ENCODE assay signal across 34 cellular contexts in genomic region chr6:126842769-126843168, GRCh38.
"Had no signal": no experiment of that assay in that cellular context is flagged by ENCODE, and none has a peak within 500 bp of the region (broad histone marks: within the 10 kb centered on the region; RNA-seq: fewer than 3 reads in every experiment).

No MANE protein-coding gene starts in this region.

- H3K27me3 ChIP-seq: adrenal gland, ascending aorta, body of pancreas, brain microvascular endothelial cell, breast epithelium, cardiac muscle cell had no signal

- DNase-seq: activated effector memory CD4-positive, alpha-beta T cell treated with anti-CD3 and anti-CD28 coated beads, Interleukin-2, amount 50 U/mL, for 16 hours; activated effector memory CD4-positive, alpha-beta T cell treated with Interleukin-2 at 50 U/mL for 16 hours; activated gamma-delta T cell; activated gamma-delta T cell treated with Interleukin-2 at 50 U/mL for 16 hours; activated naive CD4-positive, alpha-beta T cell; activated naive CD4-positive, alpha-beta T cell treated with anti-CD3 and anti-CD28 coated beads for 36 hours; activated naive CD4-positive, alpha-beta T cell treated with anti-CD3 and anti-CD28 coated beads, Interleukin-2, amount 10 ng/mL, durations not matched to agents 7 days and 5 days; activated naive CD4-positive, alpha-beta T cell treated with anti-CD3 and anti-CD28 coated beads, Interleukin-2, amount 50 U/mL, for 16 hours; activated naive CD4-positive, alpha-beta T cell treated with Interleukin-2 at 50 U/mL for 16 hours; activated naive CD8-positive, alpha-beta T cell treated with anti-CD3 and anti-CD28 coated beads for 36 hours; activated naive CD8-positive, alpha-beta T cell treated with anti-CD3 and anti-CD28 coated beads, Interleukin-2, amount 10 ng/mL, durations not matched to agents 7 days and 5 days; activated naive CD8-positive, alpha-beta T cell treated with anti-CD3 and anti-CD28 coated beads, Interleukin-2, amount 50 U/mL, for 24 hours; activated T-cell treated with anti-CD3 and anti-CD28 coated beads, Interleukin-2, amount 50 U/mL, for 1 hour; activated T-cell treated with anti-CD3 and anti-CD28 coated beads, Interleukin-2, amount 50 U/mL, for 24 hours; activated T-cell treated with anti-CD3 and anti-CD28 coated beads, Interleukin-2, amount 50 U/mL, for 4 hours; activated T-cell treated with anti-CD3 and anti-CD28 coated beads, Interleukin-2, amount 50 U/mL, for 48 hours; activated T-cell treated with anti-CD3 and anti-CD28 coated beads, Interleukin-2, amount 50 U/mL, for 72 hours; adrenal gland; amniotic stem cell; amygdala; anterior cingulate cortex; aorta; body of pancreas; brain microvascular endothelial cell; caudate nucleus; central memory CD4-positive, alpha-beta T cell; cerebellar nuclear complex had no signal

- H3K9me3 ChIP-seq: adrenal gland, ascending aorta, body of pancreas, breast epithelium had no signal

- H3K27ac ChIP-seq: adrenal gland, ascending aorta, body of pancreas, brain microvascular endothelial cell, breast epithelium, cardiac muscle cell had no signal

- H3K4me3 ChIP-seq: adrenal gland, ascending aorta, body of pancreas, breast epithelium, cardiac muscle cell had no signal

- H3K4me1 ChIP-seq: adrenal gland, ascending aorta, body of pancreas, breast epithelium had no signal

- H3K36me3 ChIP-seq: adrenal gland, ascending aorta, brain microvascular endothelial cell, breast epithelium, cardiac muscle cell had no signal

- ATAC-seq: activated naive CD4-positive, alpha-beta T cell treated with anti-CD3 and anti-CD28 coated beads, Interleukin-2, amount 50 U/mL, for 72 hours; activated naive CD8-positive, alpha-beta T cell treated with anti-CD3 and anti-CD28 coated beads, Interleukin-2, amount 50 U/mL, for 24 hours; activated T-cell treated with anti-CD3 and anti-CD28 coated beads, Interleukin-2, amount 50 U/mL, for 4 hours; activated T-cell treated with anti-CD3 and anti-CD28 coated beads, Interleukin-2, amount 50 U/mL, for 72 hours; activated T-helper 17 cell treated with anti-CD3 and anti-CD28 coated beads, Interleukin-2, amount 50 U/mL, for 72 hours; body of pancreas had no signal

- FAIRE-seq: astrocyte, bronchial epithelial cell had no signal
